Comparison of ENCODE assay signal across 8 cellular contexts in genomic region chr12:121773011-121773777, GRCh38. TPM values are rescaled to one million over a fixed set of nuclear protein-coding genes. Genes with fewer than 3 reads are reported as not detected.
DNase-seq lines count a peak whose midpoint lies in the region; ATAC-seq and TF ChIP-seq lines count a peak whose summit lies in the region.

No MANE protein-coding gene starts in this region.

- H3K27ac ChIP-seq in GM23338 (ENCODE audit: low read depth) (peak overlapping the region; percentile 30; the same call in 1 of the 2 replicates), sigmoid colon (peak overlapping the region; percentile 53 to 81 (median 71))

- DNase-seq in ELR (ENCODE audit: low read depth) (peak; percentile 77), GM23338 (ENCODE audit: low spot score) (peak; percentile 88), M059J (ENCODE audit: low read depth) (peak; percentile 58), SK-N-DZ (ENCODE audit: low spot score) (peak; percentile 70), left ventricle myocardium superior (peak; percentile 79), sigmoid colon (peak; percentile 84)
- DNase-seq in activated naive CD8-positive, alpha-beta T cell treated with anti-CD3 and anti-CD28 coated beads for 36 hours: peak; percentile 81

- H2AFZ ChIP-seq in GM23338: no peak overlapping the region

- peaks cover 4% of the 10 kb centered on the region; the same call in 1 of the 2 replicates for H3F3A ChIP-seq in GM23338 (replicated peaks; ENCODE audit: low read depth)

- H3K9me2 ChIP-seq in GM23338 (ENCODE audit: insufficient read depth): no peaks in the 10 kb centered on the region

- H3K9me3 Mint-ChIP-seq in GM23338: no peaks in the 10 kb centered on the region
- H3K9me3 Mint-ChIP-seq in activated naive CD8-positive, alpha-beta T cell treated with anti-CD3 and anti-CD28 coated beads for 36 hours: no peaks in the 10 kb centered on the region

- no peaks in the 10 kb centered on the region for H4K20me1 ChIP-seq in GM23338 (replicated peaks; ENCODE audit: insufficient read depth)

- no peak for TF ChIP-seq EP300 in sigmoid colon (IDR thresholded peaks at IDR 0.05)

- H3K79me2 ChIP-seq in GM23338 (replicated peaks; ENCODE audit: insufficient read depth): no peaks in the 10 kb centered on the region

- H3K4me2 ChIP-seq in GM23338: no peak overlapping the region

- no peaks in the 10 kb centered on the region for H3K27me3 ChIP-seq in GM23338 (ENCODE audit: insufficient read depth)
- no peaks in the 10 kb centered on the region for H3K27me3 ChIP-seq in sigmoid colon

- 37 to 47% methylated on average over 14 of the region's 14 CpGs for WGBS in sigmoid colon, 2 donors

- H3K4me3 Mint-ChIP-seq in GM23338: no peak overlapping the region
- no peak overlapping the region for H3K4me3 Mint-ChIP-seq in activated naive CD8-positive, alpha-beta T cell treated with anti-CD3 and anti-CD28 coated beads for 36 hours

- intact Hi-C loops in left ventricle myocardium superior (cut with micrococcal nuclease): loop anchor here (5.0 kb wide), 1 partner anchor 76 kb away; no protein-coding TSS in a partner anchor
- intact Hi-C loops in sigmoid colon (cut with DNase I): loop anchor here (1.0 to 10.0 kb wide), 2 partner anchors 76 to 238 kb away; no protein-coding TSS in a partner anchor

- H3K27ac Mint-ChIP-seq in GM23338: no peak overlapping the region
- no peak overlapping the region for H3K27ac Mint-ChIP-seq in activated naive CD8-positive, alpha-beta T cell treated with anti-CD3 and anti-CD28 coated beads for 36 hours

- no peak for TF ChIP-seq POLR2A in sigmoid colon (IDR thresholded peaks at IDR 0.05)

- H3K27me3 Mint-ChIP-seq in GM23338 (ENCODE audit: insufficient read depth, low read depth, poor library complexity): peaks cover 3% of the 10 kb centered on the region
- H3K27me3 Mint-ChIP-seq in activated naive CD8-positive, alpha-beta T cell treated with anti-CD3 and anti-CD28 coated beads for 36 hours: no peaks in the 10 kb centered on the region

- H3K36me3 Mint-ChIP-seq in GM23338 (ENCODE audit: low read depth): peaks cover 4% of the 10 kb centered on the region; the same call in 1 of the 3 replicates
- no peaks in the 10 kb centered on the region for H3K36me3 Mint-ChIP-seq in activated naive CD8-positive, alpha-beta T cell treated with anti-CD3 and anti-CD28 coated beads for 36 hours

- peak; percentile 72 for ATAC-seq in GM23338
- ATAC-seq in left ventricle myocardium superior: peak; percentile 66
- ATAC-seq in GM18870 (IDR thresholded peaks at IDR 0.05; ENCODE audit: unreplicated experiment): no peak

- H3K4me1 ChIP-seq in GM23338 (ENCODE audit: insufficient read depth) (peaks cover 23% of the 10 kb centered on the region), sigmoid colon (peaks cover 0 to 25% (median 20%) of the 10 kb centered on the region in 4 donors)

- H3K36me3 ChIP-seq in GM23338 (ENCODE audit: insufficient read depth): no peaks in the 10 kb centered on the region
- H3K36me3 ChIP-seq in sigmoid colon: no peaks in the 10 kb centered on the region

- H3K4me1 Mint-ChIP-seq in GM23338: peaks cover 28% of the 10 kb centered on the region
- peaks cover 4% of the 10 kb centered on the region for H3K4me1 Mint-ChIP-seq in activated naive CD8-positive, alpha-beta T cell treated with anti-CD3 and anti-CD28 coated beads for 36 hours

- no peaks in the 10 kb centered on the region for H3K9me3 ChIP-seq in sigmoid colon

- TF ChIP-seq CTCF in GM23338 (conservative IDR thresholded peaks at IDR 0.05; ENCODE audit: low read depth in 2 of 2) (peak; percentile 79 to 95), sigmoid colon (IDR thresholded peaks at IDR 0.05) (peak; percentile 82 to 94 (median 88))

- no peak overlapping the region for H3K4me3 ChIP-seq in GM23338
- H3K4me3 ChIP-seq in sigmoid colon: no peak overlapping the region

TF ChIP-seq in GM23338, 12 proteins besides CTCF, POLR2A, EP300 and RAD21:
- TF ChIP-seq NANOG (IDR thresholded peaks at IDR 0.05; ENCODE audit: borderline replicate concordance) (no peak), ZNF114 (CRISPR knock-in tag; IDR thresholded peaks at IDR 0.05) (no peak), EZH2phosphoT487 (IDR thresholded peaks at IDR 0.05; ENCODE audit: unreplicated experiment) (no peak), ETS1 (IDR thresholded peaks at IDR 0.05) (no peak)

RNA-seq across cellular contexts. Expression of gene RHOF, which starts 20.3 kb away (rescaled TPM):
- 31.9 and 53.4 TPM in 2 replicates for total RNA-seq in GM23338 (2014; rRNA removed; shearing (Covaris generic))
- polyA plus RNA-seq in GM23338 (2016; fragmentation: Nextera tagmentation; extraction: Ambion mirVana) (8.7 and 10.5 TPM in 2 replicates), sigmoid colon (100 to 1,000 TPM in 1 of 3 donors, 10 to 100 TPM in 2; 35.4 to 132 (median 48.9) TPM)
- 0.27 and 0.42 TPM in 2 replicates for total RNA-seq in M059J (2014; rRNA removed; shearing (Covaris generic))
- 0.90 and 3.7 TPM in 2 replicates for polyA plus RNA-seq in SK-N-DZ (2014; cell fraction: cytosol; rRNA removed)
- 57.6 and 75.5 TPM in 2 replicates for polyA plus RNA-seq in SK-N-DZ (2014; cell fraction: nucleus; rRNA removed)
- 10 to 100 TPM; 78.6 to 85.5 TPM for total RNA-seq in activated naive CD8-positive, alpha-beta T cell treated with anti-CD3 and anti-CD28 coated beads for 36 hours
- total RNA-seq in left ventricle myocardium superior (48.3 TPM), sigmoid colon (10 to 100 TPM in 1 of 4 donors, 1 to 10 TPM in 3; 7.6 to 15.0 (median 8.1) TPM)

RNA-seq across cellular contexts. Expression of gene SETD1B, which starts 30.6 kb away (rescaled TPM):
- 8.7 and 8.9 TPM in 2 replicates for total RNA-seq in GM23338 (2014; rRNA removed; shearing (Covaris generic))
- polyA plus RNA-seq in GM23338 (2016; fragmentation: Nextera tagmentation; extraction: Ambion mirVana): 3.1 and 3.4 TPM in 2 replicates
- total RNA-seq in M059J (2014; rRNA removed; shearing (Covaris generic)): 2.7 and 3.9 TPM in 2 replicates
- 3.3 and 4.6 TPM in 2 replicates for polyA plus RNA-seq in SK-N-DZ (2014; cell fraction: cytosol; rRNA removed)
- 3.4 and 6.6 TPM in 2 replicates for polyA plus RNA-seq in SK-N-DZ (2014; cell fraction: nucleus; rRNA removed)
- total RNA-seq in activated naive CD8-positive, alpha-beta T cell treated with anti-CD3 and anti-CD28 coated beads for 36 hours: 10 to 100 TPM; 15.0 to 15.6 TPM
- total RNA-seq in left ventricle myocardium superior: 9.0 TPM
- 10 to 100 TPM in 2 of 4 donors, 1 to 10 TPM in 2; 7.6 to 16.9 (median 11.4) TPM for total RNA-seq in sigmoid colon
- 10 to 100 TPM in 1 of 3 donors, 1 to 10 TPM in 2; 2.4 to 16.0 (median 3.0) TPM for polyA plus RNA-seq in sigmoid colon
